Comparison of ENCODE assay signal across 7 cellular contexts in genomic region chr3:17422636-17423035, GRCh38.
"Had no signal": no experiment of that assay in that cellular context is flagged by ENCODE, and none has a peak within 500 bp of the region (broad histone marks: within the 10 kb centered on the region; RNA-seq: fewer than 3 reads in every experiment).

No MANE protein-coding gene starts in this region.

- H3K4me3 ChIP-seq: GM12878 had no signal

- ATAC-seq: GM12878 had no signal

- DNase-seq: GDM1, GF-D8 had no signal

- FAIRE-seq: GM12878, GM12891, GM12892, GM18507, GM19239 had no signal
